Comparison of ENCODE assay signal across 11 cellular contexts in genomic region chr5:86880344-86880743, GRCh38.
A peak's percentile ranks its signal among the peaks of the same experiment; 100 is the strongest.
DNase-seq lines count a peak whose midpoint lies in the region; ATAC-seq lines count a peak whose summit lies in the region.
"Had no signal": no experiment of that assay in that cellular context is flagged by ENCODE, and none has a peak within 500 bp of the region (broad histone marks: within the 10 kb centered on the region; RNA-seq: fewer than 3 reads in every experiment).

No MANE protein-coding gene starts in this region.

- H3K9me3 ChIP-seq in mesodermal cell (ENCODE audit: control insufficient read depth, low read length): no peaks in the 10 kb centered on the region
- H3K9me3 ChIP-seq: HAP-1 had no signal

- ATAC-seq in GM18907 (IDR thresholded peaks at IDR 0.05; ENCODE audit: unreplicated experiment): peak; percentile 12
- ATAC-seq in HG02759 (IDR thresholded peaks at IDR 0.05; ENCODE audit: unreplicated experiment): peak; percentile 11
- ATAC-seq in Right ventricle myocardium superior (ENCODE audit: poor library complexity): no peak
- ATAC-seq in GM18868 (IDR thresholded peaks at IDR 0.05; ENCODE audit: unreplicated experiment): no peak

- DNase-seq in NCI-H82 (lab: John Stamatoyannopoulos, UW) (peak; percentile 83), Right ventricle myocardium superior (no peak), SKM-1 treated with dmso at 0.1 percent for 144 hours (lab: John Stamatoyannopoulos, UW; ENCODE audit: unreplicated experiment) (no peak), NCI-H2107 treated with DMSO at 0.1 percent for 48 hours (lab: John Stamatoyannopoulos, UW; ENCODE audit: unreplicated experiment) (no peak)
- DNase-seq: KG1, NCI-H2107 had no signal

- 60 to 78% methylated on average over 4 of the region's 4 CpGs for WGBS in mesodermal cell (ENCODE audit: insufficient coverage in 2 of 2), 2 experiments

- no peak overlapping the region for H3K4me3 ChIP-seq in mesodermal cell (ENCODE audit: extremely low read depth, insufficient read depth, low read length, poor library complexity, severe bottlenecking)
- H3K4me3 ChIP-seq: HAP-1 had no signal

- H3K36me3 ChIP-seq in mesodermal cell (ENCODE audit: control insufficient read depth, insufficient read depth, low read length): no peaks in the 10 kb centered on the region
- H3K36me3 ChIP-seq: HAP-1 had no signal

- intact Hi-C loops in Right ventricle myocardium superior (cut with DNase I): no loop called here

- peaks cover 28% of the 10 kb centered on the region for H3K4me1 ChIP-seq in mesodermal cell (ENCODE audit: control insufficient read depth, insufficient read depth, low read length, poor library complexity, severe bottlenecking)
- H3K4me1 ChIP-seq: HAP-1 had no signal

- H3K27ac ChIP-seq in mesodermal cell (ENCODE audit: low read depth, low read length, severe bottlenecking): peak overlapping the region; percentile 73

Comparison
In these comparisons a context has a peak if more than half of its experiments do, and no peak if none do; other contexts are left out.
1. ATAC-seq: peak in GM18907 (single experiment) and HG02759 (single experiment); none in Right ventricle myocardium superior (single experiment) and GM18868 (single experiment).